Comparison of ENCODE assay signal across 7 cellular contexts in the genomic region with DNA sequence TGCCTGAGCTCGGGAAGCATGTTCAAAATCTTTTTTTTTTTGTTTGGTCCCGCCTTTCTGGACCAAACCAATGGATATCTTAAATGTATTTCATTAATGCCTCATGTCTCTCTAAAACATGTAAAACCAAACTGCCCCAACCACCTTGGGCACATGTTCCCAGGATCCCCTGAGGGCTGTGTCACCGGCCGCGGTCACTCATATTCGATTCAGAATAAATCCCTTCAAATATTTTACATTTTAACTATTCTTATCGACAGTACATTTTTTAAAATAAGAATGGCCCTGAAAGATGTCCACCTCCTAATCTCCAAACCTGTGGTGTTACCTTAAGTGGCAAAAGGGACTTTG. TPM values are rescaled to one million over a fixed set of nuclear protein-coding genes. Genes with fewer than 3 reads are reported as not detected.
DNase-seq lines count a peak whose midpoint lies in the region; ATAC-seq lines count a peak whose summit lies in the region.
"Had no signal": no experiment of that assay in that cellular context is flagged by ENCODE, and none has a peak within 500 bp of the region (broad histone marks: within the 10 kb centered on the region; RNA-seq: fewer than 3 reads in every experiment).

No MANE protein-coding gene starts in this region.

- DNase-seq in activated CD4-positive, alpha-beta T cell treated with anti-CD3 and anti-CD28 coated beads for 36 hours, result no peak
- no peak for DNase-seq in activated CD4-positive, alpha-beta T cell treated with anti-CD3 and anti-CD28 coated beads for 4 hours
- DNase-seq in effector memory CD8-positive, alpha-beta T cell, result no peak
- DNase-seq in NCI-H226, result no peak
- DNase-seq: SHP77 had no signal

- no peaks in the 10 kb centered on the region for H3K27me3 ChIP-seq in stomach smooth muscle (ENCODE audit: control insufficient read depth in 1 of 2, insufficient read depth in 2 of 2, low read length in 2 of 2)

- no peaks in the 10 kb centered on the region for H3K9me3 Mint-ChIP-seq in activated CD4-positive, alpha-beta T cell treated with anti-CD3 and anti-CD28 coated beads for 36 hours (ENCODE audit: low read depth)
- no peaks in the 10 kb centered on the region for H3K9me3 Mint-ChIP-seq in effector memory CD8-positive, alpha-beta T cell

- H3K4me3 ChIP-seq in stomach smooth muscle (ENCODE audit: low read length in 2 of 2), result peak overlapping the region; percentile 56 to 90

- peak overlapping the region in 1 of 2 donors; percentile 64 for H3K9ac ChIP-seq in stomach smooth muscle (ENCODE audit: low read length in 2 of 2)

- CTCF ChIA-PET in activated CD4-positive, alpha-beta T cell treated with anti-CD3 and anti-CD28 coated beads for 36 hours (lab: Charles Lee), result interaction anchor here (0.7 kb wide), 1 partner anchor 49 kb away, joined by 3 read pairs; no protein-coding TSS in a partner anchor

- peaks cover 28% of the 10 kb centered on the region for H3K36me3 Mint-ChIP-seq in activated CD4-positive, alpha-beta T cell treated with anti-CD3 and anti-CD28 coated beads for 36 hours (ENCODE audit: low read depth)
- peaks cover 59% of the 10 kb centered on the region for H3K36me3 Mint-ChIP-seq in effector memory CD8-positive, alpha-beta T cell (ENCODE audit: insufficient read depth)

- ATAC-seq in activated CD4-positive, alpha-beta T cell treated with anti-CD3 and anti-CD28 coated beads for 36 hours, result no peak
- no peak for ATAC-seq in effector memory CD8-positive, alpha-beta T cell (replicated peaks)
- ATAC-seq in HG02798 (IDR thresholded peaks at IDR 0.05; ENCODE audit: poor library complexity, unreplicated experiment), result no peak

- no peaks in the 10 kb centered on the region for H3K9me3 ChIP-seq in stomach smooth muscle (ENCODE audit: control insufficient read depth in 2 of 2, low read length in 2 of 2)

- H3K27ac Mint-ChIP-seq in activated CD4-positive, alpha-beta T cell treated with anti-CD3 and anti-CD28 coated beads for 36 hours, result peak overlapping the region; percentile 39
- H3K27ac Mint-ChIP-seq in effector memory CD8-positive, alpha-beta T cell, result peak overlapping the region; percentile 100

- peak overlapping the region; percentile 93 for H3K4me3 Mint-ChIP-seq in activated CD4-positive, alpha-beta T cell treated with anti-CD3 and anti-CD28 coated beads for 36 hours
- peak overlapping the region; percentile 41 to 98 for H3K4me3 Mint-ChIP-seq in effector memory CD8-positive, alpha-beta T cell

- POLR2A ChIA-PET in activated CD4-positive, alpha-beta T cell treated with anti-CD3 and anti-CD28 coated beads for 36 hours (lab: Charles Lee), result no interaction called here

- intact Hi-C loops in activated CD4-positive, alpha-beta T cell treated with anti-CD3 and anti-CD28 coated beads for 36 hours (cut with DNase I, micrococcal nuclease), result no loop called here

- H3K27me3 Mint-ChIP-seq in activated CD4-positive, alpha-beta T cell treated with anti-CD3 and anti-CD28 coated beads for 36 hours, result no peaks in the 10 kb centered on the region
- no peaks in the 10 kb centered on the region for H3K27me3 Mint-ChIP-seq in effector memory CD8-positive, alpha-beta T cell

- peaks cover 22% of the 10 kb centered on the region for H3K4me1 Mint-ChIP-seq in activated CD4-positive, alpha-beta T cell treated with anti-CD3 and anti-CD28 coated beads for 36 hours
- H3K4me1 Mint-ChIP-seq in effector memory CD8-positive, alpha-beta T cell (ENCODE audit: low read depth in 2 of 2), result peaks cover 11 to 12% of the 10 kb centered on the region in 2 donors

- H3K4me1 ChIP-seq in stomach smooth muscle (ENCODE audit: control insufficient read depth, insufficient read depth, low read length), result peaks cover 44% of the 10 kb centered on the region

- H3K36me3 ChIP-seq in stomach smooth muscle (ENCODE audit: control insufficient read depth in 2 of 2, insufficient read depth in 2 of 2, low read length in 2 of 2), result peaks cover 17 to 20% of the 10 kb centered on the region in 2 donors

- peak overlapping the region; percentile 53 for H3K27ac ChIP-seq in stomach smooth muscle (ENCODE audit: low read length)

RNA-seq across cellular contexts. Expression of gene RNH1, which starts 2.1 kb away (rescaled TPM):
- 100 to 1,000 TPM; 111 to 116 TPM for total RNA-seq in activated CD4-positive, alpha-beta T cell treated with anti-CD3 and anti-CD28 coated beads for 36 hours

RNA-seq across cellular contexts. Expression of gene HRAS, which starts 30.4 kb away (rescaled TPM):
- total RNA-seq in activated CD4-positive, alpha-beta T cell treated with anti-CD3 and anti-CD28 coated beads for 36 hours, result 10 to 100 TPM; 26.8 to 41.9 TPM

RNA-seq across cellular contexts. Expression of gene LRRC56, which starts 32.4 kb away (rescaled TPM):
- under 1 TPM; 0.96 to 0.98 TPM for total RNA-seq in activated CD4-positive, alpha-beta T cell treated with anti-CD3 and anti-CD28 coated beads for 36 hours

RNA-seq across cellular contexts. Expression of gene PTDSS2, which starts 54.9 kb away (rescaled TPM):
- 10 to 100 TPM; 14.8 to 18.8 TPM for total RNA-seq in activated CD4-positive, alpha-beta T cell treated with anti-CD3 and anti-CD28 coated beads for 36 hours

RNA-seq across cellular contexts. Expression of gene LMNTD2, which starts 55.6 kb away (rescaled TPM):
- 1 to 10 TPM; 2.7 to 4.9 TPM for total RNA-seq in activated CD4-positive, alpha-beta T cell treated with anti-CD3 and anti-CD28 coated beads for 36 hours
